15 cellular contexts compared by ENCODE assay signal in genomic region chr2:26805241-26805676, GRCh38. TPM values are rescaled to one million over a fixed set of nuclear protein-coding genes. Genes with fewer than 3 reads are reported as not detected.
DNase-seq lines count a peak whose midpoint lies in the region; ATAC-seq and TF ChIP-seq lines count a peak whose summit lies in the region.
"Had no signal": no experiment of that assay in that cellular context is flagged by ENCODE, and none has a peak within 500 bp of the region (broad histone marks: within the 10 kb centered on the region; RNA-seq: fewer than 3 reads in every experiment).

No MANE protein-coding gene starts in this region.

- H4K91ac ChIP-seq in mesenchymal stem cell (ENCODE audit: low read length), result no peak overlapping the region

- peaks cover 16% of the 10 kb centered on the region for H3K4me1 ChIP-seq in mammary epithelial cell (ENCODE audit: insufficient read depth, low read length)
- peaks cover 6% of the 10 kb centered on the region for H3K4me1 ChIP-seq in mesenchymal stem cell (ENCODE audit: control insufficient read depth, insufficient read depth, low read depth, low read length)
- no peaks in the 10 kb centered on the region for H3K4me1 ChIP-seq in upper lobe of right lung
- H3K4me1 ChIP-seq in Peyer's patch, result no peaks in the 10 kb centered on the region
- H3K4me1 ChIP-seq: psoas muscle had no signal

- no peak overlapping the region for H3K14ac ChIP-seq in mesenchymal stem cell (ENCODE audit: low read length in 2 of 2)

- TF ChIP-seq POLR2A in Peyer's patch (IDR thresholded peaks at IDR 0.05), result no peak

- no peaks in the 10 kb centered on the region for H4K20me1 ChIP-seq in mammary epithelial cell (ENCODE audit: insufficient read depth, low read length)

- H3K27me3 ChIP-seq in MG63 (no peaks in the 10 kb centered on the region), mammary epithelial cell (ENCODE audit: insufficient read depth, low read length) (no peaks in the 10 kb centered on the region), mesenchymal stem cell (ENCODE audit: control insufficient read depth in 1 of 2, insufficient read depth in 1 of 2, low read length in 2 of 2) (peaks cover 4 to 5% of the 10 kb centered on the region in 2 experiments), upper lobe of right lung (no peaks in the 10 kb centered on the region), Peyer's patch (no peaks in the 10 kb centered on the region)

- H2BK120ac ChIP-seq in mesenchymal stem cell (ENCODE audit: low read depth, low read length), result no peak overlapping the region

- CTCF ChIA-PET in mammary epithelial cell (lab: Charles Lee; ENCODE audit: low non-redundant PET), result no interaction called here

- H2AK5ac ChIP-seq in mesenchymal stem cell (ENCODE audit: low read length, severe bottlenecking), result no peak overlapping the region

- no TSS peak for BruUV-seq in mammary epithelial cell (replicated peaks; lab: Mats Ljungman, UMichigan)

- H3K9ac ChIP-seq in mammary epithelial cell (ENCODE audit: insufficient read depth, low read length) (no peak overlapping the region), mesenchymal stem cell (ENCODE audit: low read length) (no peak overlapping the region)

- no peak overlapping the region for H3K4ac ChIP-seq in mesenchymal stem cell (ENCODE audit: low read depth in 1 of 2, low read length in 2 of 2)

- no peak overlapping the region for H2BK5ac ChIP-seq in mesenchymal stem cell (ENCODE audit: low read depth, low read length, poor library complexity, severe bottlenecking)

- no peak overlapping the region for H3K23ac ChIP-seq in mesenchymal stem cell (ENCODE audit: low read length in 2 of 2)

- dilution Hi-C loops in mammary epithelial cell (cut with HindIII; ENCODE audit: low sequenced_read_pairs), result no loop called here

- H3K36me3 ChIP-seq in MG63 (peaks cover 10% of the 10 kb centered on the region), mammary epithelial cell (ENCODE audit: insufficient read depth, low read length) (peaks cover 3% of the 10 kb centered on the region), mesenchymal stem cell (ENCODE audit: control insufficient read depth in 1 of 2, insufficient read depth in 2 of 2, low read depth in 1 of 2, low read length in 2 of 2) (no peaks in the 10 kb centered on the region), upper lobe of right lung (no peaks in the 10 kb centered on the region), Peyer's patch (no peaks in the 10 kb centered on the region)

- WGBS in mammary epithelial cell (ENCODE audit: low coverage, missing lambda C conversion rate), result 0% methylated on average over 5 of the region's 5 CpGs
- WGBS in mesenchymal stem cell, result 57% methylated on average over 3 of the region's 5 CpGs

- peak overlapping the region; percentile 54 for H2AFZ ChIP-seq in mammary epithelial cell (ENCODE audit: low read depth, low read length)
- no peak overlapping the region for H2AFZ ChIP-seq in mesenchymal stem cell (ENCODE audit: low read depth, low read length)

- TF ChIP-seq CTCF in mammary epithelial cell (conservative IDR thresholded peaks at IDR 0.05 in 1 of 2, IDR thresholded peaks at IDR 0.05 in 1 of 2; ENCODE audit: extremely low read depth in 1 of 2, insufficient read depth in 1 of 2, low read depth in 1 of 2, low read length in 2 of 2) (no peak), upper lobe of right lung (IDR thresholded peaks at IDR 0.05) (no peak), Peyer's patch (IDR thresholded peaks at IDR 0.05) (no peak)

- H3K79me1 ChIP-seq in mesenchymal stem cell (replicated peaks; ENCODE audit: low read length, poor library complexity, severe bottlenecking), result no peaks in the 10 kb centered on the region

- no peak overlapping the region for H3K18ac ChIP-seq in mesenchymal stem cell (ENCODE audit: low read depth in 1 of 2, low read length in 2 of 2)

- H3K79me2 ChIP-seq in mammary epithelial cell (ENCODE audit: insufficient read depth, low read length), result no peaks in the 10 kb centered on the region

- in situ Hi-C loops in mammary epithelial cell (cut with MboI; ENCODE audit: low sequenced_read_pairs in 2 of 2), result no loop called here

- DNase-seq in Daoy (ENCODE audit: low read depth) (peak; percentile 83), MG63 (peak; percentile 80), mammary epithelial cell (peak; percentile 99), mesenchymal stem cell (peak; percentile 88), upper lobe of right lung (no peak), Peyer's patch (no peak), NCI-H2081 (lab: John Stamatoyannopoulos, UW) (no peak)
- no peak for DNase-seq in activated CD4-positive, alpha-beta T cell treated with anti-CD3 and anti-CD28 coated beads for 4 hours
- DNase-seq: effector CD8-positive, alpha-beta T cell; H9; midbrain; NCI-H2171 treated with DMSO at 0.1 percent for 48 hours; psoas muscle; stimulated activated CD4-positive, alpha-beta T cell treated with anti-CD3 and anti-CD28 coated beads, Interleukin-4, amount 100 ng/mL, for 4 hours had no signal

- H2BK15ac ChIP-seq in mesenchymal stem cell (ENCODE audit: low read depth, poor library complexity, severe bottlenecking), result no peak overlapping the region

- no peak for ATAC-seq in upper lobe of right lung
- ATAC-seq: psoas muscle had no signal

- H3K9me3 ChIP-seq in MG63 (no peaks in the 10 kb centered on the region), mammary epithelial cell (replicated peaks; ENCODE audit: insufficient read depth, low read length) (no peaks in the 10 kb centered on the region), mesenchymal stem cell (ENCODE audit: control insufficient read depth, low read length) (no peaks in the 10 kb centered on the region), upper lobe of right lung (no peaks in the 10 kb centered on the region), Peyer's patch (no peaks in the 10 kb centered on the region)
- H3K9me3 ChIP-seq: psoas muscle had no signal

- H3K27ac ChIP-seq in mammary epithelial cell (ENCODE audit: insufficient read depth, low read depth, low read length) (peak overlapping the region; percentile 82), mesenchymal stem cell (ENCODE audit: low read length, poor library complexity, severe bottlenecking) (no peak overlapping the region), upper lobe of right lung (no peak overlapping the region), Peyer's patch (no peak overlapping the region)
- H3K27ac ChIP-seq: psoas muscle had no signal

- no peak overlapping the region for H4K8ac ChIP-seq in mesenchymal stem cell (ENCODE audit: low read length)

- H2BK12ac ChIP-seq in mesenchymal stem cell (ENCODE audit: low read length in 2 of 2), result no peak overlapping the region

- H3K4me3 ChIP-seq in MG63 (no peak overlapping the region), mammary epithelial cell (replicated peaks in 1 of 3; ENCODE audit: insufficient read depth in 1 of 3, low read depth in 2 of 3, low read length in 3 of 3) (no peak overlapping the region), mesenchymal stem cell (ENCODE audit: insufficient read depth in 1 of 2, low read depth in 1 of 2, low read length in 2 of 2) (no peak overlapping the region), upper lobe of right lung (no peak overlapping the region), Peyer's patch (no peak overlapping the region)
- H3K4me3 ChIP-seq: psoas muscle had no signal

- intact Hi-C loops in mammary epithelial cell (cut with micrococcal nuclease) (loop anchor here (2.0 kb wide), 1 partner anchor 40 kb away; the partner anchor contains the start of gene SLC35F6), upper lobe of right lung (cut with DNase I) (no loop called here)

- H3K4me2 ChIP-seq in mammary epithelial cell (ENCODE audit: insufficient read depth, low read depth, low read length) (no peak overlapping the region), mesenchymal stem cell (ENCODE audit: low read length, poor library complexity, severe bottlenecking) (no peak overlapping the region)

RNA-seq across cellular contexts. Expression of gene CENPA, which starts 19.4 kb away (rescaled TPM):
- total RNA-seq in Daoy (2014; rRNA removed; shearing (Covaris generic)), result 25.3 and 27.9 TPM in 2 replicates
- 19.8 and 24.5 TPM in 2 replicates for total RNA-seq in MG63 (2014; rRNA removed; shearing (Covaris generic); ENCODE audit: low replicate concordance)
- total RNA-seq in mammary epithelial cell (10 to 100 TPM in 1 of 2 donors, under 1 TPM in 1; 0.17 to 18.2 TPM), upper lobe of right lung (0.78 TPM), Peyer's patch (1 to 10 TPM in 2 of 4 donors, not detected in 2; 1.6 to 2.1 TPM)
- polyA plus RNA-seq in mammary epithelial cell, result 21.4 TPM
- polyA minus RNA-seq in mammary epithelial cell, result 1.0 TPM
- polyA plus RNA-seq in mesenchymal stem cell (2013, experiment 1 of 2), result 3.5 TPM
- polyA plus RNA-seq in mesenchymal stem cell (2013, experiment 2 of 2), result 3.1 TPM
- total RNA-seq: psoas muscle had no signal

RNA-seq across cellular contexts. Expression of gene SLC35F6, which starts 41.2 kb away (rescaled TPM):
- 18.5 and 19.1 TPM in 2 replicates for total RNA-seq in Daoy (2014; rRNA removed; shearing (Covaris generic))
- total RNA-seq in MG63 (2014; rRNA removed; shearing (Covaris generic); ENCODE audit: low replicate concordance), result 18.9 and 31.0 TPM in 2 replicates
- total RNA-seq in mammary epithelial cell (100 to 1,000 TPM in 1 of 2 donors, 10 to 100 TPM in 1; 57.2 to 125 TPM), upper lobe of right lung (42.2 TPM), Peyer's patch (10 to 100 TPM; 13.2 to 49.1 (median 38.1) TPM)
- 42.0 TPM for polyA plus RNA-seq in mammary epithelial cell
- polyA minus RNA-seq in mammary epithelial cell, result 64.4 TPM
- 62.3 TPM for polyA plus RNA-seq in mesenchymal stem cell (2013, experiment 1 of 2)
- 60.2 TPM for polyA plus RNA-seq in mesenchymal stem cell (2013, experiment 2 of 2)

RNA-seq across cellular contexts. Expression of gene DPYSL5, which starts 42.7 kb away (rescaled TPM):
- 1.0 and 1.9 TPM in 2 replicates for total RNA-seq in Daoy (2014; rRNA removed; shearing (Covaris generic))
- total RNA-seq in MG63 (2014; rRNA removed; shearing (Covaris generic); ENCODE audit: low replicate concordance), result not detected in 2 replicates
- total RNA-seq in mammary epithelial cell, result not detected
- polyA plus RNA-seq in mammary epithelial cell, result not detected
- polyA minus RNA-seq in mammary epithelial cell, result not detected
- polyA plus RNA-seq in mesenchymal stem cell (2013, experiment 1 of 2), result not detected
- polyA plus RNA-seq in mesenchymal stem cell (2013, experiment 2 of 2), result not detected
- total RNA-seq in upper lobe of right lung, result not detected
- total RNA-seq in Peyer's patch, result under 1 TPM in 2 of 4 donors, not detected in 2; 0.13 to 0.83 TPM
- total RNA-seq: activated CD8-positive, alpha-beta memory T cell treated with anti-CD3 and anti-CD28 coated beads for 36 hours had no signal

Comparison
In these comparisons a context has a peak if more than half of its experiments do, and no peak if none do; other contexts are left out.
1. DNase-seq: peak in Daoy (single experiment), MG63 (single experiment), mammary epithelial cell (single experiment) and mesenchymal stem cell (single experiment); none in upper lobe of right lung (single experiment), Peyer's patch (0 of 3), activated CD4-positive, alpha-beta T cell treated with anti-CD3 and anti-CD28 coated beads for 4 hours (0 of 2) and NCI-H2081 (0 of 2).